Comparison of ENCODE assay signal across 23 cellular contexts in genomic region chr14:28777773-28778606, GRCh38. TPM values are rescaled to one million over a fixed set of nuclear protein-coding genes. Genes with fewer than 3 reads are reported as not detected.
A peak's percentile ranks its signal among the peaks of the same experiment; 100 is the strongest.
DNase-seq lines count a peak whose midpoint lies in the region; ATAC-seq lines count a peak whose summit lies in the region.
"Had no signal": no experiment of that assay in that cellular context is flagged by ENCODE, and none has a peak within 500 bp of the region (broad histone marks: within the 10 kb centered on the region; RNA-seq: fewer than 3 reads in every experiment).

No MANE protein-coding gene starts in this region.

- ATAC-seq in GM18907 (IDR thresholded peaks at IDR 0.05; ENCODE audit: unreplicated experiment): no peak
- ATAC-seq: activated naive CD8-positive, alpha-beta T cell treated with anti-CD3 and anti-CD28 coated beads, Interleukin-2, amount 50 U/mL, for 24 hours; foreskin keratinocyte; GM12878 had no signal

- DNase-seq in COR-L47 (lab: John Stamatoyannopoulos, UW) (peak; percentile 52), H4 (ENCODE audit: low spot score) (peak; percentile 59), astrocyte of the hippocampus (ENCODE audit: low read depth, low spot score) (peak; percentile 79), islet precursor cell (peak; percentile 61), SHP77 treated with DMSO at 0.1 percent for 48 hours (lab: John Stamatoyannopoulos, UW) (no peak), 8988T (no peak), NCI-H146 (lab: John Stamatoyannopoulos, UW) (no peak)
- DNase-seq: activated CD4-positive, alpha-beta T cell treated with anti-CD3 and anti-CD28 coated beads, Interleukin-2, amount 50 U/mL, for 4 hours; activated CD8-positive, alpha-beta memory T cell treated with anti-CD3 and anti-CD28 coated beads, Interleukin-2, amount 50 U/mL, for 48 hours; activated naive CD8-positive, alpha-beta T cell treated with anti-CD3 and anti-CD28 coated beads, Interleukin-2, amount 50 U/mL, for 24 hours; foreskin keratinocyte; GF-D8; kidney; NCI-H1092; NCI-H2171 treated with DMSO at 0.1 percent for 48 hours; occipital lobe had no signal

RNA-seq across cellular contexts. Expression of gene FOXG1, which starts 11.4 kb away (rescaled TPM):
- 4.8 and 8.2 TPM in 2 replicates for total RNA-seq in H4 (2014; rRNA removed; shearing (Covaris generic))
- total RNA-seq: bronchial epithelial cell; foreskin keratinocyte; kidney; LHCN-M2; lung microvascular endothelial cell; subcutaneous adipose tissue; T-helper 1 cell treated with Interleukin-12 subunit alpha and Interleukin-12 subunit beta and Interleukin-4 antibody, amounts not matched to agents 30 ng/mL and 1 ng/mL, for 36 hours had no signal

Comparison
In these comparisons a context has a peak if more than half of its experiments do, and no peak if none do; other contexts are left out.
1. DNase-seq: peak in COR-L47 (single experiment), H4 (single experiment), astrocyte of the hippocampus (single experiment) and islet precursor cell (single experiment); none in SHP77 treated with DMSO at 0.1 percent for 48 hours (single experiment), 8988T (single experiment) and NCI-H146 (single experiment).